1 cellular context compared by ENCODE assay signal in the genomic region with DNA sequence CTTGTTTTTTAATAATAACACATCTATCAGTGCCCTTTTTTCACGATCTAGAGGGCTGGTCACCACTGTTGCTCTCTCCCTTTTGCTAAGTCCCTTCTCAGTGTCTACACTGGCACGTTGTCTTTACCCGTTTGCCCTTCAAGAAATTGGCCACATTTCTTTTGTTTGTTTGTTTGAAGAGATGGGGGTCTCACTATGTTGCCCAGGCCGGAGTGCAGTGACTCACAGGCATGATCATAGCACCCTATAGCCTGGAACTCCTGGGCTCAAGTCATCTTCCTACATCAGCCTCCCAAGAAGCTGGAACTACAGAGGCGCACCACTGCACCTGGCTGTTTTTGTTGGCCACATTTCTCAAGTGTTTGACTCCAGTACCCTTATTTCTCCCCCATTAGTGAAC.
TF ChIP-seq lines count a peak whose summit lies in the region.

No MANE protein-coding gene starts in this region.

TF ChIP-seq in GM23338, 12 proteins besides CTCF, POLR2A, EP300 and RAD21 (continued from another document):
- no peak for TF ChIP-seq REST (IDR thresholded peaks at IDR 0.05; ENCODE audit: unreplicated experiment)
